Comparison of ENCODE assay signal across 17 cellular contexts in the genomic region with DNA sequence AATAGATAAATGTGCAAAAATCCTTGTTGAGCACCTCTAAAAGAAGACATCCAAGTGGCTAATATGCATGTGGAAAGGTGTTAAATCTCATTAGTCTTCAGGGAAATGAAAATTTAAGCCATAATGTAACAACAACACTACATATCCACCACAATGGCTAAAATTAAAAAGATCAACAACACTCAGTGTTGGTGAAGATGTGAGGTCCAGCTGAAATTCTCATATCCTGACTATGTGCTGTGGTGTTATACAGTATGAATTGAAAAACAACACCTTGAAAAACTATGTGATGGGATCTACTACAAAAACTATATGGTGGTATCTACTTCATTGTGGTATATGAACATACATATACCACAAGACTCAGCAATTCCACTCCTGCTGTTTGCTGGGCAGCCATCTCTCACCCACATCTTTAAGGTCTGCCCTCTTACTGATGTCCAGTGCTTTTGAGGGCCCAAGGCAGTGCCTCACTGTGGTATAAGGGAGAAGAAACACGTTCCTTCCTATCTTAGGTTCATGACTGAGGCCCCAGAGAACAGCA.
DNase-seq lines count a peak whose midpoint lies in the region; ATAC-seq and TF ChIP-seq lines count a peak whose summit lies in the region.
"Had no signal": no experiment of that assay in that cellular context is flagged by ENCODE, and none has a peak within 500 bp of the region (broad histone marks: within the 10 kb centered on the region; RNA-seq: fewer than 3 reads in every experiment).

No MANE protein-coding gene starts in this region.

- no peaks in the 10 kb centered on the region for H3K27me3 ChIP-seq in BLaER1
- H3K27me3 ChIP-seq in HCT116 (ENCODE audit: insufficient read depth, low read length), result no peaks in the 10 kb centered on the region
- H3K27me3 ChIP-seq in spleen (replicated peaks in 1 of 7), result no peaks in the 10 kb centered on the region
- H3K27me3 ChIP-seq: BLaER1 treated with 17β-estradiol and CSF1 and Interleukin-3, amounts not matched to agents 10 nM and 100 nM had no signal

- TF ChIP-seq CTCF in HCT116 (IDR thresholded peaks at IDR 0.05 in 2 of 3, conservative IDR thresholded peaks at IDR 0.05 in 1 of 3; ENCODE audit: borderline replicate concordance in 1 of 3, insufficient read depth in 1 of 3, low read depth in 2 of 3, low read length in 2 of 3), result no peak
- TF ChIP-seq CTCF in glutamatergic neuron (IDR thresholded peaks at IDR 0.05; ENCODE audit: partially characterized antibody, unreplicated experiment), result no peak
- TF ChIP-seq CTCF in spleen (IDR thresholded peaks at IDR 0.05 in 8 of 11, conservative IDR thresholded peaks at IDR 0.05 in 3 of 11), result no peak

- H3K9me3 Mint-ChIP-seq in glutamatergic neuron (ENCODE audit: unreplicated experiment), result peaks cover 6% of the 10 kb centered on the region
- H3K9me3 Mint-ChIP-seq in activated T-cell treated with anti-CD3 and anti-CD28 coated beads, Interleukin-2, amount 50 U/mL, for 24 hours, result peaks cover 12% of the 10 kb centered on the region

- TF ChIP-seq RAD21 in HCT116 (IDR thresholded peaks at IDR 0.05; ENCODE audit: low read depth), result no peak

- H3K9me2 ChIP-seq in HCT116 (ENCODE audit: insufficient read depth), result no peaks in the 10 kb centered on the region

- H3K4me3 ChIP-seq in BLaER1, result 0 out of 2 replicates have a peak overlapping the region, but pooled peaks have one; percentile 22
- no peak overlapping the region for H3K4me3 ChIP-seq in HCT116 (replicated peaks in 1 of 2; ENCODE audit: low read depth in 1 of 2, low read length in 2 of 2)
- H3K4me3 ChIP-seq in spleen, result no peak overlapping the region
- H3K4me3 ChIP-seq: BLaER1 treated with 17β-estradiol and CSF1 and Interleukin-3, amounts not matched to agents 10 nM and 100 nM; GM23338 had no signal

- H3K9me3 ChIP-seq in BLaER1 (peaks cover 31% of the 10 kb centered on the region), HCT116 (ENCODE audit: control insufficient read depth in 1 of 2, insufficient read depth in 1 of 2, low read depth in 1 of 2, low read length in 2 of 2) (peaks cover 0 to 7% of the 10 kb centered on the region in 2 experiments; a peak in 3 of 4 replicates), spleen (peaks cover 0 to 29% (median 21%) of the 10 kb centered on the region in 8 donors)

- peak overlapping the region; percentile 96 for H3K27ac Mint-ChIP-seq in glutamatergic neuron (ENCODE audit: unreplicated experiment)
- no peak overlapping the region for H3K27ac Mint-ChIP-seq in activated T-cell treated with anti-CD3 and anti-CD28 coated beads, Interleukin-2, amount 50 U/mL, for 24 hours
- H3K27ac Mint-ChIP-seq: CD4-positive, CD25-positive, alpha-beta regulatory T cell; CD8-positive, alpha-beta memory T cell; GM23338; IgD-negative memory B cell had no signal

- H3K4me1 Mint-ChIP-seq in glutamatergic neuron (ENCODE audit: low read depth, unreplicated experiment), result peaks cover 32% of the 10 kb centered on the region
- H3K4me1 Mint-ChIP-seq in activated T-cell treated with anti-CD3 and anti-CD28 coated beads, Interleukin-2, amount 50 U/mL, for 24 hours (ENCODE audit: low read depth), result peaks cover 9% of the 10 kb centered on the region
- H3K4me1 Mint-ChIP-seq: CD4-positive, CD25-positive, alpha-beta regulatory T cell; CD8-positive, alpha-beta memory T cell had no signal

- no peak overlapping the region for H3K4me2 ChIP-seq in BLaER1
- no peak overlapping the region for H3K4me2 ChIP-seq in HCT116 (ENCODE audit: low read length)
- H3K4me2 ChIP-seq: BLaER1 treated with 17β-estradiol and CSF1 and Interleukin-3, amounts not matched to agents 10 nM and 100 nM; GM23338 had no signal

- no peak overlapping the region for H3K27ac ChIP-seq in BLaER1
- no peak overlapping the region for H3K27ac ChIP-seq in HCT116 (ENCODE audit: low read depth, low read length)
- H3K27ac ChIP-seq in spleen, result no peak overlapping the region
- H3K27ac ChIP-seq: BLaER1 treated with 17β-estradiol and CSF1 and Interleukin-3, amounts not matched to agents 10 nM and 100 nM had no signal

- no peaks in the 10 kb centered on the region for H4K20me1 ChIP-seq in BLaER1
- H4K20me1 ChIP-seq in HCT116 (ENCODE audit: insufficient read depth), result no peaks in the 10 kb centered on the region
- H4K20me1 ChIP-seq: BLaER1 treated with 17β-estradiol and CSF1 and Interleukin-3, amounts not matched to agents 10 nM and 100 nM had no signal

- no TSS peak for BruUV-seq in HCT116 (replicated peaks; lab: Mats Ljungman, UMichigan)

- RAD21 ChIA-PET in HCT116 (lab: Charles Lee; ENCODE audit: low non-redundant PET in 1 of 2, low total read pairs in 2 of 2, uncharacterized antibody in 2 of 2, unreplicated experiment in 2 of 2), result no interaction called here

- no peak for TF ChIP-seq POLR2A in HCT116 (IDR thresholded peaks at IDR 0.05; ENCODE audit: borderline replicate concordance, extremely low read depth, insufficient read depth, insufficient read length)
- TF ChIP-seq POLR2A in spleen (IDR thresholded peaks at IDR 0.05), result no peak

- DNase-seq in HCT116 (ENCODE audit: low read depth, low spot score) (no peak), ecto neural progenitor cell (ENCODE audit: low spot score) (peak; percentile 4), glutamatergic neuron (no peak), Right ventricle myocardium inferior (ENCODE audit: missing footprints) (no peak), spleen (no peak), NOMO-1 treated with DMSO at 0.1 percent for 48 hours (lab: John Stamatoyannopoulos, UW; ENCODE audit: unreplicated experiment) (no peak)
- DNase-seq in activated T-cell treated with anti-CD3 and anti-CD28 coated beads, Interleukin-2, amount 50 U/mL, for 24 hours, result no peak
- DNase-seq: 8988T; CD4-positive, CD25-positive, alpha-beta regulatory T cell; CD8-positive, alpha-beta memory T cell; COR-L47; H7 had no signal

- intact Hi-C loops in HCT116 (cut with micrococcal nuclease) (no loop called here), Right ventricle myocardium inferior (cut with DNase I) (no loop called here), spleen (cut with DNase I; ENCODE audit: low total_unique reads) (no loop called here)

- POLR2A ChIA-PET in HCT116 (lab: Charles Lee), result no interaction called here

- no peak overlapping the region for H2AFZ ChIP-seq in HCT116 (ENCODE audit: low read depth, low read length, poor library complexity, severe bottlenecking)
- H2AFZ ChIP-seq: GM23338 had no signal

- no peaks in the 10 kb centered on the region for H3K36me3 ChIP-seq in BLaER1
- no peaks in the 10 kb centered on the region for H3K36me3 ChIP-seq in HCT116 (ENCODE audit: control insufficient read depth in 1 of 2, insufficient read depth in 2 of 2, low read length in 2 of 2)
- H3K36me3 ChIP-seq in spleen, result no peaks in the 10 kb centered on the region
- H3K36me3 ChIP-seq: BLaER1 treated with 17β-estradiol and CSF1 and Interleukin-3, amounts not matched to agents 10 nM and 100 nM had no signal

- peaks cover 1% of the 10 kb centered on the region for H3K4me1 ChIP-seq in BLaER1
- no peaks in the 10 kb centered on the region; a peak in 1 of 4 replicates for H3K4me1 ChIP-seq in HCT116 (ENCODE audit: control insufficient read depth in 1 of 2, insufficient read depth in 2 of 2, low read length in 2 of 2)
- peaks cover 0 to 14% (median 0%) of the 10 kb centered on the region in 6 donors for H3K4me1 ChIP-seq in spleen

- H3K36me3 Mint-ChIP-seq in glutamatergic neuron (ENCODE audit: unreplicated experiment), result peaks cover 17% of the 10 kb centered on the region
- H3K36me3 Mint-ChIP-seq in activated T-cell treated with anti-CD3 and anti-CD28 coated beads, Interleukin-2, amount 50 U/mL, for 24 hours (ENCODE audit: low read depth), result no peaks in the 10 kb centered on the region

- 85 to 100% (median 100%) methylated on average over 1 of the region's 1 CpG for WGBS in spleen, 5 donors

- no peaks in the 10 kb centered on the region for H3K79me2 ChIP-seq in HCT116 (ENCODE audit: insufficient read depth, low read length)

- ATAC-seq in HCT116 (no peak), Right ventricle myocardium inferior (no peak)
- ATAC-seq: GM23338, HepG2 had no signal

- peaks cover 9% of the 10 kb centered on the region for H3K27me3 Mint-ChIP-seq in glutamatergic neuron (ENCODE audit: unreplicated experiment)
- no peaks in the 10 kb centered on the region for H3K27me3 Mint-ChIP-seq in activated T-cell treated with anti-CD3 and anti-CD28 coated beads, Interleukin-2, amount 50 U/mL, for 24 hours
- H3K27me3 Mint-ChIP-seq: CD4-positive, CD25-positive, alpha-beta regulatory T cell; CD8-positive, alpha-beta memory T cell; IgD-negative memory B cell had no signal

- H3K4me3 Mint-ChIP-seq in glutamatergic neuron (ENCODE audit: unreplicated experiment), result no peak overlapping the region
- H3K4me3 Mint-ChIP-seq in activated T-cell treated with anti-CD3 and anti-CD28 coated beads, Interleukin-2, amount 50 U/mL, for 24 hours, result no peak overlapping the region
- H3K4me3 Mint-ChIP-seq: CD4-positive, CD25-positive, alpha-beta regulatory T cell; CD8-positive, alpha-beta memory T cell; GM23338 had no signal

- H3K9ac ChIP-seq in BLaER1 (no peak overlapping the region), HCT116 (ENCODE audit: low read length) (no peak overlapping the region)
- H3K9ac ChIP-seq: BLaER1 treated with 17β-estradiol and CSF1 and Interleukin-3, amounts not matched to agents 10 nM and 100 nM had no signal

- CTCF ChIA-PET in HCT116 (lab: Charles Lee), result no interaction called here

TF ChIP-seq in HCT116, 20 proteins besides CTCF, POLR2A, EP300 and RAD21:
- peak; percentile 74; the same call in 1 of the 2 replicates for TF ChIP-seq CBX3 (IDR thresholded peaks at IDR 0.05; ENCODE audit: low read depth)
- no peak for TF ChIP-seq EGR1 (IDR thresholded peaks at IDR 0.05; ENCODE audit: low read depth)
